ENCODE assay signal across 15 cellular contexts in the genomic region with DNA sequence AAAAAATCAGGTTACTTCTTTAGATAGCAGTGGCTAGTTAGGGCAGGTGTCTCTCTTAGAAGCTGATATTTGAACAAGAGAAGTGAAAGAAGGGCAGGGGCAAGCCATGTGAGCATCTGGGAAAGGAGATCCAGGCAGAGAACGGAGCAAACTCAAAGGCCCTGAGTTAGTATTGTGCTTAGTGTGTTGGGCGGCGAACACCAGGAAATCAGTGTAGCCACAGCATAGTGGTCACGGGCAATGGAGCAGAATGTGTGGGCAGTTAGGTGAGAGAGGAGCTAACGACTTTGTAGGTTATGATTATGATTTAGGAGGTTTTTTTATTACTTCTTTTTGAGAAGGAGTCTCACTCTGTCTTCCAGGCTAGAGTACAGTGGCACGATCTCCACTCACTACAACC.
DNase-seq lines count a peak whose midpoint lies in the region; ATAC-seq, FAIRE-seq and TF ChIP-seq lines count a peak whose summit lies in the region.
"Had no signal": no experiment of that assay in that cellular context is flagged by ENCODE, and none has a peak within 500 bp of the region (broad histone marks: within the 10 kb centered on the region; RNA-seq: fewer than 3 reads in every experiment).

No MANE protein-coding gene starts in this region.

- H3K4me1 Mint-ChIP-seq in CD8-positive, alpha-beta T cell (ENCODE audit: low read depth): peaks cover 33% of the 10 kb centered on the region
- H3K4me1 Mint-ChIP-seq in activated B cell treated with CpG ODN at 0.5 μM for 24 hours: peaks cover 51% of the 10 kb centered on the region

- H3K27me3 ChIP-seq in CD8-positive, alpha-beta T cell (ENCODE audit: insufficient read depth, low read length): no peaks in the 10 kb centered on the region
- H3K27me3 ChIP-seq: gastroesophageal sphincter, Peyer's patch had no signal

- no peak for ATAC-seq in CD8-positive, alpha-beta T cell
- ATAC-seq in HG02678 (IDR thresholded peaks at IDR 0.05; ENCODE audit: unreplicated experiment) (peak; percentile 62), activated B cell treated with CpG ODN at 0.5 μM for 24 hours (ENCODE audit: low read depth) (peak; percentile 50)
- ATAC-seq: gastroesophageal sphincter had no signal

- TF ChIP-seq CTCF in CD8-positive, alpha-beta T cell (IDR thresholded peaks at IDR 0.05): no peak
- TF ChIP-seq CTCF in activated B cell treated with CpG ODN at 0.5 μM for 24 hours (IDR thresholded peaks at IDR 0.05): no peak

- H3K4me1 ChIP-seq in CD8-positive, alpha-beta T cell (ENCODE audit: insufficient read depth, low read length): peaks cover under 1% of the 10 kb centered on the region
- H3K4me1 ChIP-seq: Peyer's patch had no signal

- CTCF ChIA-PET in CD8-positive, alpha-beta T cell (lab: Charles Lee): no interaction called here
- CTCF ChIA-PET in activated B cell treated with CpG ODN at 0.5 μM for 24 hours (lab: Charles Lee): interaction anchor here (2.2 kb wide), 1 partner anchor 59 kb away, joined by 6 read pairs; no protein-coding TSS in a partner anchor

- peak overlapping the region; percentile 8 for H3K27ac Mint-ChIP-seq in CD8-positive, alpha-beta T cell
- peak overlapping the region; percentile 35 for H3K27ac Mint-ChIP-seq in activated B cell treated with CpG ODN at 0.5 μM for 24 hours

- H3K9me3 Mint-ChIP-seq in CD8-positive, alpha-beta T cell: no peaks in the 10 kb centered on the region
- no peaks in the 10 kb centered on the region for H3K9me3 Mint-ChIP-seq in activated B cell treated with CpG ODN at 0.5 μM for 24 hours

- no peaks in the 10 kb centered on the region for H3K27me3 Mint-ChIP-seq in CD8-positive, alpha-beta T cell (ENCODE audit: low read depth)
- no peaks in the 10 kb centered on the region for H3K27me3 Mint-ChIP-seq in activated B cell treated with CpG ODN at 0.5 μM for 24 hours

- H3K36me3 Mint-ChIP-seq in CD8-positive, alpha-beta T cell: peaks cover 53% of the 10 kb centered on the region
- peaks cover 58% of the 10 kb centered on the region for H3K36me3 Mint-ChIP-seq in activated B cell treated with CpG ODN at 0.5 μM for 24 hours (ENCODE audit: low read depth)

- FAIRE-seq in GM19239 (lab: Jason Lieb, UNC) (peak; percentile 55), GM12892 (lab: Jason Lieb, UNC) (no peak)
- FAIRE-seq: bronchial epithelial cell, G401.6, islet of Langerhans had no signal

- no peak overlapping the region for H3K4me3 ChIP-seq in CD8-positive, alpha-beta T cell (ENCODE audit: low read depth, low read length)
- H3K4me3 ChIP-seq: gastroesophageal sphincter, Peyer's patch had no signal

- POLR2A ChIA-PET in CD8-positive, alpha-beta T cell (lab: Charles Lee): no interaction called here
- POLR2A ChIA-PET in activated B cell treated with CpG ODN at 0.5 μM for 24 hours (lab: Charles Lee): interaction anchor here (0.8 kb wide), 1 partner anchor 19 kb away, joined by 3 read pairs; no protein-coding TSS in a partner anchor

- no peak overlapping the region for H3K27ac ChIP-seq in CD8-positive, alpha-beta T cell (ENCODE audit: low read depth, low read length)
- H3K27ac ChIP-seq: gastroesophageal sphincter, Peyer's patch had no signal

- TF ChIP-seq POLR2A in GM12892 (IDR thresholded peaks at IDR 0.05; ENCODE audit: low read depth, low read length): no peak

- H3K9me3 ChIP-seq in CD8-positive, alpha-beta T cell (ENCODE audit: low read length): no peaks in the 10 kb centered on the region
- H3K9me3 ChIP-seq: gastroesophageal sphincter, Peyer's patch had no signal

- no peaks in the 10 kb centered on the region for H3K36me3 ChIP-seq in CD8-positive, alpha-beta T cell (ENCODE audit: insufficient read depth, low read length)
- H3K36me3 ChIP-seq: Peyer's patch had no signal

- no peak overlapping the region for H3K4me3 Mint-ChIP-seq in CD8-positive, alpha-beta T cell
- peak overlapping the region; percentile 13 for H3K4me3 Mint-ChIP-seq in activated B cell treated with CpG ODN at 0.5 μM for 24 hours

- intact Hi-C loops in CD8-positive, alpha-beta T cell (cut with DNase I, micrococcal nuclease): no loop called here
- intact Hi-C loops in activated B cell treated with CpG ODN at 0.5 μM for 24 hours (cut with micrococcal nuclease): no loop called here

- no peak for DNase-seq in CD8-positive, alpha-beta T cell
- DNase-seq in GM19239 (ENCODE audit: insufficient read length, low spot score) (peak; percentile 29), activated B cell treated with CpG ODN at 0.5 μM for 24 hours (no peak), GM12892 (ENCODE audit: insufficient read length) (no peak), NCI-H128 (lab: John Stamatoyannopoulos, UW; ENCODE audit: unreplicated experiment) (no peak), DMS 273 treated with DMSO at 0.1 percent for 48 hours (lab: John Stamatoyannopoulos, UW) (no peak), DMS153 treated with DMSO at 0.1 percent for 48 hours (lab: John Stamatoyannopoulos, UW; ENCODE audit: unreplicated experiment) (no peak)
- DNase-seq: MM.1S, NCI-H226 had no signal
